27 cellular contexts compared by ENCODE assay signal in the genomic region with DNA sequence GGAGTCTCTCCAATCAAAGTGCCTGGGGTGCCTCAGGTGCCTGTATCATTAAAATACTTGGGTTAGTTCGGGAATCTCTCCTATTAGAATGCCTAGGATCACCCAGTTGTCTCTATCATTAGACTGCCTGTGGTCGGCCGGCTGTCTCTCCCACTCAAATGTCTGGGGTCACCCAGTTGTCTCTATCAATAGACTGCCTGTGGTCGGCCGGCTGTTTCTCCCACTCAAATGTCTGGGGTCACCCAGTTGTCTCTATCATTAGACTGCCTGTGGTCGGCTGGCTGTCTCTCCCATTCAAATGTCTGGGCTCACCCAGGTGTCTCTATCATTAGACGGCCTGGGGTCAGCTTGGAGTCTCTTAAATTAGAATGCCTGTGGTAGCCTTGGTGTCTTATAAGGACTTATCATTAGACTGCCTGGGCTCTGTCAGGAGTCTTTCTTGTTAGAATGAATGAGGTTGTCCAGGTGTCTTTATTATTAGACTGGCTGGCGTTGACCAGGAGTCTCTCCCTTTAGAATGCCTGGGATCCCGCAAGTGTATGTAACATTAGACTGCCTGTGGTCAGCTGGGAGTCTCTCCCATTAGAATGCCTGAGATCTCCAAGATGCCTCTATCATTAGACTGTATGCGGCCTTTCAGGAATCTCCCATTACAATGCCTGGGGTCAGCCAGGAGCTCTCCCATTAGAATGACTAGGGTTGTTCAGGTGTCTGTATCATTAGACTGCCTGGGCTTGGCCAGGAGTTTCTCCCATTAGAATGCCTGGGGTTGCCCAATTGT.
DNase-seq lines count a peak whose midpoint lies in the region; ATAC-seq, FAIRE-seq and TF ChIP-seq lines count a peak whose summit lies in the region.
"Had no signal": no experiment of that assay in that cellular context is flagged by ENCODE, and none has a peak within 500 bp of the region (broad histone marks: within the 10 kb centered on the region; RNA-seq: fewer than 3 reads in every experiment).

No MANE protein-coding gene starts in this region.

- peaks cover 17% of the 10 kb centered on the region for H3K9me3 ChIP-seq in mammary epithelial cell (replicated peaks; ENCODE audit: insufficient read depth, low read length)
- H3K9me3 ChIP-seq in psoas muscle = peaks cover 21% of the 10 kb centered on the region
- H3K9me3 ChIP-seq: BE2C had no signal

- intact Hi-C loops in mammary epithelial cell (cut with micrococcal nuclease) (no loop called here), MCF 10A (cut with micrococcal nuclease) (no loop called here), psoas muscle (cut with DNase I) (no loop called here)

- H3K4me1 ChIP-seq in mammary epithelial cell (ENCODE audit: insufficient read depth, low read length) = no peaks in the 10 kb centered on the region
- peaks cover 5% of the 10 kb centered on the region for H3K4me1 ChIP-seq in psoas muscle
- H3K4me1 ChIP-seq: BE2C had no signal

- no peaks in the 10 kb centered on the region for H3K36me3 Mint-ChIP-seq in MCF 10A (ENCODE audit: insufficient read depth, unreplicated experiment)
- H3K36me3 Mint-ChIP-seq: CD14-positive monocyte; CD8-positive, alpha-beta memory T cell had no signal

- H3K79me2 ChIP-seq in mammary epithelial cell (ENCODE audit: insufficient read depth, low read length) = no peaks in the 10 kb centered on the region

- H3K9me3 Mint-ChIP-seq in MCF 10A (ENCODE audit: unreplicated experiment) = peaks cover 28% of the 10 kb centered on the region

- no peaks in the 10 kb centered on the region for H3K27me3 ChIP-seq in mammary epithelial cell (ENCODE audit: insufficient read depth, low read length)
- no peaks in the 10 kb centered on the region for H3K27me3 ChIP-seq in psoas muscle (ENCODE audit: insufficient read depth in 3 of 3, low read length in 2 of 3)
- H3K27me3 ChIP-seq: BE2C, MG63 had no signal

- no peak for FAIRE-seq in urothelium cell line (lab: Jason Lieb, UNC)
- FAIRE-seq: GM12892 had no signal

- in situ Hi-C loops in mammary epithelial cell (cut with MboI; ENCODE audit: low sequenced_read_pairs in 2 of 2) = no loop called here

- no peak overlapping the region for H3K4me2 ChIP-seq in mammary epithelial cell (ENCODE audit: insufficient read depth, low read depth, low read length)

- H4K20me1 ChIP-seq in mammary epithelial cell (ENCODE audit: insufficient read depth, low read length) = no peaks in the 10 kb centered on the region

- no peak overlapping the region for H3K9ac ChIP-seq in mammary epithelial cell (ENCODE audit: insufficient read depth, low read length)
- H3K9ac ChIP-seq: GM23248 had no signal

- dilution Hi-C loops in mammary epithelial cell (cut with HindIII; ENCODE audit: low sequenced_read_pairs) = no loop called here

- ATAC-seq in left lobe of liver = no peak
- ATAC-seq in psoas muscle = peak; percentile 27 to 88 (median 82)
- ATAC-seq in GM18868 (IDR thresholded peaks at IDR 0.05; ENCODE audit: unreplicated experiment) = no peak
- no peak for ATAC-seq in HG02885 (IDR thresholded peaks at IDR 0.05; ENCODE audit: poor library complexity, unreplicated experiment)
- ATAC-seq in HG03460 (IDR thresholded peaks at IDR 0.05; ENCODE audit: unreplicated experiment) = no peak
- ATAC-seq: Panc1 had no signal

- BruUV-seq in mammary epithelial cell (replicated peaks; lab: Mats Ljungman, UMichigan) = no TSS peak
- BruUV-seq in MCF 10A (replicated peaks; lab: Mats Ljungman, UMichigan) = no TSS peak

- no peak overlapping the region for H3K4me3 Mint-ChIP-seq in MCF 10A (ENCODE audit: unreplicated experiment)
- H3K4me3 Mint-ChIP-seq: CD14-positive monocyte; CD8-positive, alpha-beta memory T cell had no signal

- no peaks in the 10 kb centered on the region for H3K27me3 Mint-ChIP-seq in MCF 10A (ENCODE audit: insufficient read depth, unreplicated experiment)
- H3K27me3 Mint-ChIP-seq: CD8-positive, alpha-beta memory T cell had no signal

- WGBS in mammary epithelial cell (ENCODE audit: low coverage, missing lambda C conversion rate) = 67% methylated on average over 7 of the region's 10 CpGs
- WGBS in psoas muscle, 3 donors = 45 to 61% (median 55%) methylated on average over 10 of the region's 10 CpGs

- DNase-seq in mammary epithelial cell = peak; percentile 12
- no peak for DNase-seq in MCF 10A (ENCODE audit: unreplicated experiment)
- DNase-seq in left lobe of liver (ENCODE audit: low spot score) = peak; percentile 15
- no peak for DNase-seq in psoas muscle
- DNase-seq in urothelium cell line (ENCODE audit: low spot score) = peak; percentile 6
- DNase-seq: 8988T; ACHN; BE2C; CD8-positive, alpha-beta memory T cell; DMS 273 treated with DMSO at 0.1 percent for 48 hours; DMS79; GF-D8; GM23248; H7; KBM-7; MG63; NCI-H1105 treated with DMSO at 0.1 percent for 48 hours; NCI-H2029; NCI-H526 treated with DMSO at 0.1 percent for 48 hours; SHP77 had no signal

- CTCF ChIA-PET in mammary epithelial cell (lab: Charles Lee; ENCODE audit: low non-redundant PET) = no interaction called here
- CTCF ChIA-PET in MCF 10A (lab: Yijun Ruan, JAX) = no interaction called here

- H3K36me3 ChIP-seq in mammary epithelial cell (ENCODE audit: insufficient read depth, low read length) = no peaks in the 10 kb centered on the region
- no peaks in the 10 kb centered on the region for H3K36me3 ChIP-seq in psoas muscle (ENCODE audit: insufficient read depth in 1 of 2, low read depth in 1 of 2)
- H3K36me3 ChIP-seq: BE2C, MG63 had no signal

- no peak overlapping the region for H3K27ac Mint-ChIP-seq in MCF 10A (ENCODE audit: low read depth, unreplicated experiment)
- H3K27ac Mint-ChIP-seq: CD14-positive monocyte; CD8-positive, alpha-beta memory T cell had no signal

- H2AFZ ChIP-seq in mammary epithelial cell (ENCODE audit: low read depth, low read length) = no peak overlapping the region
- H2AFZ ChIP-seq: GM23248 had no signal

- TF ChIP-seq CTCF in mammary epithelial cell (conservative IDR thresholded peaks at IDR 0.05 in 1 of 2, IDR thresholded peaks at IDR 0.05 in 1 of 2; ENCODE audit: extremely low read depth in 1 of 2, insufficient read depth in 1 of 2, low read depth in 1 of 2, low read length in 2 of 2) (no peak), MCF 10A (IDR thresholded peaks at IDR 0.05; ENCODE audit: unreplicated experiment) (no peak), psoas muscle (IDR thresholded peaks at IDR 0.05) (no peak)

- POLR2A ChIA-PET in MCF 10A (lab: Yijun Ruan, JAX) = no interaction called here

- no peak overlapping the region for H3K27ac ChIP-seq in mammary epithelial cell (ENCODE audit: insufficient read depth, low read depth, low read length)
- no peak overlapping the region for H3K27ac ChIP-seq in psoas muscle
- H3K27ac ChIP-seq: GM23248, RWPE1 had no signal

- H3K4me3 ChIP-seq in mammary epithelial cell (replicated peaks in 1 of 3; ENCODE audit: insufficient read depth in 1 of 3, low read depth in 2 of 3, low read length in 3 of 3) (no peak overlapping the region), psoas muscle (no peak overlapping the region)
- H3K4me3 ChIP-seq: GM23248, MG63 had no signal

- no peaks in the 10 kb centered on the region for H3K4me1 Mint-ChIP-seq in MCF 10A (ENCODE audit: insufficient read depth, unreplicated experiment)
- H3K4me1 Mint-ChIP-seq: CD14-positive monocyte; CD8-positive, alpha-beta memory T cell had no signal

Comparison
In these comparisons a context has a peak if more than half of its experiments do, and no peak if none do; other contexts are left out.
1. DNase-seq: peak in mammary epithelial cell (single experiment), left lobe of liver (single experiment) and urothelium cell line (single experiment); none in MCF 10A (single experiment) and psoas muscle (0 of 2).
2. ATAC-seq: peak in psoas muscle (4 of 4); none in left lobe of liver (single experiment), GM18868 (single experiment), HG02885 (single experiment) and HG03460 (single experiment).